20 cellular contexts compared by ENCODE assay signal in genomic region chr2:233105156-233105895, GRCh38. TPM values are rescaled to one million over a fixed set of nuclear protein-coding genes. Genes with fewer than 3 reads are reported as not detected.
DNase-seq lines count a peak whose midpoint lies in the region; ATAC-seq lines count a peak whose summit lies in the region.
"Had no signal": no experiment of that assay in that cellular context is flagged by ENCODE, and none has a peak within 500 bp of the region (broad histone marks: within the 10 kb centered on the region; RNA-seq: fewer than 3 reads in every experiment).

No MANE protein-coding gene starts in this region.

- POLR2A ChIA-PET in naive thymus-derived CD4-positive, alpha-beta T cell (lab: Charles Lee), result interaction anchor here (0.5 to 2.4 kb wide), 2 partner anchors 45 to 287 kb away, joined by 3 to 9 read pairs; partner anchors contain the start of gene INPP5D

- H3K27me3 Mint-ChIP-seq in activated naive CD8-positive, alpha-beta T cell treated with anti-CD3 and anti-CD28 coated beads for 36 hours, result no peaks in the 10 kb centered on the region
- no peaks in the 10 kb centered on the region for H3K27me3 Mint-ChIP-seq in activated naive CD8-positive, alpha-beta T cell treated with anti-CD3 and anti-CD28 coated beads, Interleukin-2, amount 50 U/mL, for 24 hours
- H3K27me3 Mint-ChIP-seq in central memory CD8-positive, alpha-beta T cell, result no peaks in the 10 kb centered on the region
- H3K27me3 Mint-ChIP-seq in naive thymus-derived CD4-positive, alpha-beta T cell, result no peaks in the 10 kb centered on the region
- no peaks in the 10 kb centered on the region for H3K27me3 Mint-ChIP-seq in stimulated activated naive B cell treated with anti-CD40 and anti-IgM and Interleukin-4, amounts not matched to agents 10 μg/mL and 1 μg/mL and 100 μg/mL, for 72 hours

- H3K9me3 Mint-ChIP-seq in activated naive CD8-positive, alpha-beta T cell treated with anti-CD3 and anti-CD28 coated beads for 36 hours, result peaks cover 4% of the 10 kb centered on the region
- H3K9me3 Mint-ChIP-seq in activated naive CD8-positive, alpha-beta T cell treated with anti-CD3 and anti-CD28 coated beads, Interleukin-2, amount 50 U/mL, for 24 hours, result peaks cover 4% of the 10 kb centered on the region
- H3K9me3 Mint-ChIP-seq in central memory CD8-positive, alpha-beta T cell, result no peaks in the 10 kb centered on the region
- peaks cover 0 to 7% (median 0%) of the 10 kb centered on the region in 11 donors for H3K9me3 Mint-ChIP-seq in naive thymus-derived CD4-positive, alpha-beta T cell
- peaks cover 0 to 4% of the 10 kb centered on the region in 2 donors for H3K9me3 Mint-ChIP-seq in stimulated activated naive B cell treated with anti-CD40 and anti-IgM and Interleukin-4, amounts not matched to agents 10 μg/mL and 1 μg/mL and 100 μg/mL, for 72 hours

- no peak overlapping the region for H3K4me3 Mint-ChIP-seq in activated naive CD8-positive, alpha-beta T cell treated with anti-CD3 and anti-CD28 coated beads for 36 hours
- no peak overlapping the region for H3K4me3 Mint-ChIP-seq in activated naive CD8-positive, alpha-beta T cell treated with anti-CD3 and anti-CD28 coated beads, Interleukin-2, amount 50 U/mL, for 24 hours
- H3K4me3 Mint-ChIP-seq in central memory CD8-positive, alpha-beta T cell, result peak overlapping the region; percentile 38
- H3K4me3 Mint-ChIP-seq in naive thymus-derived CD4-positive, alpha-beta T cell, result peak overlapping the region in 5 of 10 donors; percentile 13 to 58 (median 14)
- peak overlapping the region; percentile 3 to 57 for H3K4me3 Mint-ChIP-seq in stimulated activated naive B cell treated with anti-CD40 and anti-IgM and Interleukin-4, amounts not matched to agents 10 μg/mL and 1 μg/mL and 100 μg/mL, for 72 hours

- peaks cover 42 to 54% of the 10 kb centered on the region in 2 donors for H3K4me1 ChIP-seq in naive thymus-derived CD4-positive, alpha-beta T cell (ENCODE audit: control insufficient read depth in 2 of 2, insufficient read depth in 2 of 2, low read length in 2 of 2)
- H3K4me1 ChIP-seq: Caco-2, SJCRH30 had no signal

- H3K27ac ChIP-seq in naive thymus-derived CD4-positive, alpha-beta T cell (ENCODE audit: low read depth, low read length), result no peak overlapping the region
- H3K27ac ChIP-seq: BLaER1 treated with 17β-estradiol and CSF1 and Interleukin-3, amounts not matched to agents 10 nM and 100 nM; SJCRH30 had no signal

- no peaks in the 10 kb centered on the region for H3K9me3 ChIP-seq in naive thymus-derived CD4-positive, alpha-beta T cell (ENCODE audit: control insufficient read depth in 2 of 3, low read length in 3 of 3)
- H3K9me3 ChIP-seq: Caco-2, SJCRH30 had no signal

- H3K4me3 ChIP-seq in naive thymus-derived CD4-positive, alpha-beta T cell (ENCODE audit: low read length), result no peak overlapping the region
- H3K4me3 ChIP-seq: BLaER1 treated with 17β-estradiol and CSF1 and Interleukin-3, amounts not matched to agents 10 nM and 100 nM; SJCRH30 had no signal

- no peak for DNase-seq in activated naive CD8-positive, alpha-beta T cell treated with anti-CD3 and anti-CD28 coated beads for 36 hours
- no peak for DNase-seq in activated naive CD8-positive, alpha-beta T cell treated with anti-CD3 and anti-CD28 coated beads, Interleukin-2, amount 50 U/mL, for 24 hours
- no peak for DNase-seq in central memory CD8-positive, alpha-beta T cell (ENCODE audit: low spot score in 2 of 2)
- DNase-seq in naive thymus-derived CD4-positive, alpha-beta T cell, result no peak
- DNase-seq in stimulated activated naive B cell treated with anti-CD40 and anti-IgM and Interleukin-4, amounts not matched to agents 10 μg/mL and 1 μg/mL and 100 μg/mL, for 72 hours, result no peak
- DNase-seq in HK-2 (ENCODE audit: unreplicated experiment) (no peak), NK-92 (lab: John Stamatoyannopoulos, UW; ENCODE audit: unreplicated experiment) (no peak)
- DNase-seq: Caco-2, DMS153, EL, KG1, NCI-H1417 treated with DMSO at 0.1 percent for 48 hours, NCI-H2029, NCI-H2171 treated with DMSO at 0.1 percent for 48 hours, NCI-H510A, NCI-H774, PC-3, SJCRH30 had no signal

- intact Hi-C loops in naive thymus-derived CD4-positive, alpha-beta T cell (cut with micrococcal nuclease), result no loop called here

- ATAC-seq in activated naive CD8-positive, alpha-beta T cell treated with anti-CD3 and anti-CD28 coated beads, Interleukin-2, amount 50 U/mL, for 24 hours, result no peak
- ATAC-seq in central memory CD8-positive, alpha-beta T cell (replicated peaks; ENCODE audit: extremely low read depth, poor library complexity, severe bottlenecking), result no peak
- ATAC-seq in naive thymus-derived CD4-positive, alpha-beta T cell, result no peak
- no peak for ATAC-seq in stimulated activated naive B cell treated with anti-CD40 and anti-IgM and Interleukin-4, amounts not matched to agents 10 μg/mL and 1 μg/mL and 100 μg/mL, for 72 hours (replicated peaks)
- ATAC-seq in HG03457 (IDR thresholded peaks at IDR 0.05; ENCODE audit: unreplicated experiment), result no peak
- ATAC-seq: PC-3 had no signal

- peaks cover 63% of the 10 kb centered on the region for H3K4me1 Mint-ChIP-seq in activated naive CD8-positive, alpha-beta T cell treated with anti-CD3 and anti-CD28 coated beads for 36 hours
- H3K4me1 Mint-ChIP-seq in activated naive CD8-positive, alpha-beta T cell treated with anti-CD3 and anti-CD28 coated beads, Interleukin-2, amount 50 U/mL, for 24 hours, result peaks cover 74% of the 10 kb centered on the region
- H3K4me1 Mint-ChIP-seq in central memory CD8-positive, alpha-beta T cell, result peaks cover 83% of the 10 kb centered on the region
- H3K4me1 Mint-ChIP-seq in naive thymus-derived CD4-positive, alpha-beta T cell, result peaks cover 40 to 85% (median 78%) of the 10 kb centered on the region in 7 donors
- peaks cover 70 to 90% of the 10 kb centered on the region in 2 donors for H3K4me1 Mint-ChIP-seq in stimulated activated naive B cell treated with anti-CD40 and anti-IgM and Interleukin-4, amounts not matched to agents 10 μg/mL and 1 μg/mL and 100 μg/mL, for 72 hours

- CTCF ChIA-PET in naive thymus-derived CD4-positive, alpha-beta T cell (lab: Charles Lee), result interaction anchor here (0.5 to 0.6 kb wide), 2 partner anchors 498 to 1352 kb away, joined by 3 to 8 read pairs; no protein-coding TSS in a partner anchor

- peaks cover 0 to 7% (median 0%) of the 10 kb centered on the region in 3 experiments for H3K36me3 ChIP-seq in naive thymus-derived CD4-positive, alpha-beta T cell (ENCODE audit: control insufficient read depth in 2 of 3, insufficient read depth in 3 of 3, low read length in 3 of 3)
- H3K36me3 ChIP-seq: SJCRH30 had no signal

- H3K27ac Mint-ChIP-seq in activated naive CD8-positive, alpha-beta T cell treated with anti-CD3 and anti-CD28 coated beads for 36 hours, result peak overlapping the region; percentile 49
- no peak overlapping the region for H3K27ac Mint-ChIP-seq in activated naive CD8-positive, alpha-beta T cell treated with anti-CD3 and anti-CD28 coated beads, Interleukin-2, amount 50 U/mL, for 24 hours
- H3K27ac Mint-ChIP-seq in central memory CD8-positive, alpha-beta T cell (ENCODE audit: low read depth), result peak overlapping the region; percentile 93
- H3K27ac Mint-ChIP-seq in naive thymus-derived CD4-positive, alpha-beta T cell, result peak overlapping the region in 7 of 9 donors; percentile 13 to 78 (median 33)
- peak overlapping the region; percentile 89 for H3K27ac Mint-ChIP-seq in stimulated activated naive B cell treated with anti-CD40 and anti-IgM and Interleukin-4, amounts not matched to agents 10 μg/mL and 1 μg/mL and 100 μg/mL, for 72 hours

- H3K27me3 ChIP-seq in naive thymus-derived CD4-positive, alpha-beta T cell (ENCODE audit: control insufficient read depth in 2 of 2, insufficient read depth in 2 of 2, low read length in 2 of 2), result no peaks in the 10 kb centered on the region
- H3K27me3 ChIP-seq: BLaER1 treated with 17β-estradiol and CSF1 and Interleukin-3, amounts not matched to agents 10 nM and 100 nM; SJCRH30 had no signal

- H3K36me3 Mint-ChIP-seq in activated naive CD8-positive, alpha-beta T cell treated with anti-CD3 and anti-CD28 coated beads for 36 hours, result peaks cover 32% of the 10 kb centered on the region
- peaks cover 28% of the 10 kb centered on the region for H3K36me3 Mint-ChIP-seq in activated naive CD8-positive, alpha-beta T cell treated with anti-CD3 and anti-CD28 coated beads, Interleukin-2, amount 50 U/mL, for 24 hours (ENCODE audit: low read depth)
- H3K36me3 Mint-ChIP-seq in central memory CD8-positive, alpha-beta T cell (ENCODE audit: insufficient read depth), result peaks cover 21% of the 10 kb centered on the region
- peaks cover 6 to 39% (median 21%) of the 10 kb centered on the region in 5 donors for H3K36me3 Mint-ChIP-seq in naive thymus-derived CD4-positive, alpha-beta T cell
- H3K36me3 Mint-ChIP-seq in stimulated activated naive B cell treated with anti-CD40 and anti-IgM and Interleukin-4, amounts not matched to agents 10 μg/mL and 1 μg/mL and 100 μg/mL, for 72 hours, result peaks cover 60 to 82% of the 10 kb centered on the region in 2 donors

RNA-seq across cellular contexts. Expression of gene INPP5D, which starts 45.2 kb away (rescaled TPM):
- 10 to 100 TPM; 38.7 to 41.8 TPM for total RNA-seq in activated naive CD8-positive, alpha-beta T cell treated with anti-CD3 and anti-CD28 coated beads for 36 hours
- total RNA-seq in naive thymus-derived CD4-positive, alpha-beta T cell, result 100 to 1,000 TPM; 106 to 232 (median 126) TPM
- 100 to 1,000 TPM in 1 of 2 donors, 10 to 100 TPM in 1; 41.0 to 122 TPM for polyA plus RNA-seq in naive thymus-derived CD4-positive, alpha-beta T cell
- total RNA-seq: Caco-2 had no signal

Comparison
In these comparisons a context has a peak if more than half of its experiments do, and no peak if none do; other contexts are left out.
1. H3K4me3 Mint-ChIP-seq: peak in central memory CD8-positive, alpha-beta T cell (single experiment) and stimulated activated naive B cell treated with anti-CD40 and anti-IgM and Interleukin-4, amounts not matched to agents 10 μg/mL and 1 μg/mL and 100 μg/mL, for 72 hours (2 of 2); none in activated naive CD8-positive, alpha-beta T cell treated with anti-CD3 and anti-CD28 coated beads for 36 hours (single experiment) and activated naive CD8-positive, alpha-beta T cell treated with anti-CD3 and anti-CD28 coated beads, Interleukin-2, amount 50 U/mL, for 24 hours (single experiment).